In the genomic region with DNA sequence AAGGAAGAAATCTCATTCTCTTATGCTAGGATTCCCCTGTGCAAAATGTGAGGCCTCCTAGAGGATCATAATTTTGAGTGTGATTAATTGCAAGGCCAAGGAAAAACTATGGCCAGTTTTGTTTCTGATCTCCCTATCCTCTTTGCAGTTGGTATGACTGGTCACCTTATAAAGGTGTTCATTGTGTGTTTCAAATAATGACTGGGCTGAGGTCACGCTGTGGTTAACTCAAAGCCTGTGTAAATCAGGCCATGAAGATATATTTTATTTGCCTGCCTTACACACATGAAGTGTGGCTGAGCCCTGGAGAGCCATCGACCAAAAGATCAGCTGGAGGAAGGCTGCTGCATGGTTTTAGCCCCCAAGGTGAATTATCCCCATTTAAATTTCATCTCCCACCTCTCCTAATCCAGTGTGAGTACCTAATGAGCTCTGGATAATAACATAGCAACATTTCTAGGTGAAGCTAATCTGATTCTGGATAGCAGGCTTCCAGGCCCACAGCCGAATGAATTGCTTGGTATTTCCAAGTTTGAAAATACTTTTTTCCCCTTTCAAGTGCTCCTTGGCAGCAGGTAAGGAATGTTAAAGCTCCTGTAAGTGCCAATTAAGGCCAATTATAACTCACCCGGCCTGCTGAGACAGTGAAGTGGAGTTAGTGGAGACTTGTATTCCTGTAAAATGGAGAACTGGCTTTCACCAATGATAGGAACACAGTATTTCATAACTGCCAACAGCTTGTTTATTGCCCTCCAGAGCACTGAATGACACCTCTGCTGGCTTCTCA, we compare ENCODE assay signal across 13 cellular contexts. TPM values are rescaled to one million over a fixed set of nuclear protein-coding genes. Genes with fewer than 3 reads are reported as not detected.
DNase-seq lines count a peak whose midpoint lies in the region; ATAC-seq and TF ChIP-seq lines count a peak whose summit lies in the region.
"Had no signal": no experiment of that assay in that cellular context is flagged by ENCODE, and none has a peak within 500 bp of the region (broad histone marks: within the 10 kb centered on the region; RNA-seq: fewer than 3 reads in every experiment).

No MANE protein-coding gene starts in this region.

- no peaks in the 10 kb centered on the region for H3K36me3 Mint-ChIP-seq in chondrocyte (ENCODE audit: low read depth)

- H3K4me3 Mint-ChIP-seq in chondrocyte (ENCODE audit: unreplicated experiment), result no peak overlapping the region

- H3K27ac ChIP-seq in esophagus (ENCODE audit: low read depth in 2 of 2, low read length in 1 of 2) (peak overlapping the region; percentile 2 to 21), stomach smooth muscle (ENCODE audit: low read length) (peak overlapping the region; percentile 62)
- H3K27ac ChIP-seq: epithelial cell of prostate, parathyroid adenoma had no signal

- intact Hi-C loops in Right ventricle myocardium superior (cut with DNase I), result no loop called here
- intact Hi-C loops in cardiac septum (cut with DNase I), result loop anchor here (2.0 to 5.0 kb wide), 2 partner anchors 28 to 52 kb away; a partner anchor contains a TSS

- no peaks in the 10 kb centered on the region for H3K9me3 Mint-ChIP-seq in chondrocyte (ENCODE audit: low read depth)

- ATAC-seq in Right ventricle myocardium superior (ENCODE audit: poor library complexity), result peak; percentile 49
- no peak for ATAC-seq in HG02759 (IDR thresholded peaks at IDR 0.05; ENCODE audit: unreplicated experiment)

- DNase-seq in Right ventricle myocardium superior (no peak), cardiac septum (ENCODE audit: low spot score) (no peak), NCI-H524 treated with DMSO at 0.1 percent for 48 hours (lab: John Stamatoyannopoulos, UW) (peak; percentile 98), chondrocyte (ENCODE audit: low spot score) (no peak)
- DNase-seq in stimulated activated CD4-positive, alpha-beta T cell treated with anti-CD3 and anti-CD28 coated beads, Interleukin-4, amount 100 ng/mL, for 4 hours, result no peak
- DNase-seq: activated CD4-positive, alpha-beta T cell treated with anti-CD3 and anti-CD28 coated beads, Interleukin-2, amount 50 U/mL, for 4 hours; AML-193; NCI-H446 treated with DMSO at 0.1 percent for 48 hours had no signal

- H3K4me3 ChIP-seq in esophagus (ENCODE audit: low read depth in 1 of 2, low read length in 2 of 2) (no peak overlapping the region), stomach smooth muscle (ENCODE audit: low read length in 2 of 2) (no peak overlapping the region)

- WGBS in esophagus, 2 donors, result 51 to 56% methylated on average over 4 of the region's 4 CpGs

- peaks cover 57% of the 10 kb centered on the region for H3K4me1 Mint-ChIP-seq in chondrocyte (ENCODE audit: low read depth)

- H3K4me1 ChIP-seq in esophagus (ENCODE audit: control insufficient read depth in 2 of 2, insufficient read depth in 2 of 2, low read length in 1 of 2) (peaks cover 0 to 3% of the 10 kb centered on the region in 2 donors), stomach smooth muscle (ENCODE audit: control insufficient read depth, insufficient read depth, low read length) (peaks cover 30% of the 10 kb centered on the region)

- TF ChIP-seq CTCF in chondrocyte (IDR thresholded peaks at IDR 0.05), result no peak

- peak overlapping the region in 1 of 2 donors; percentile 19 for H3K9ac ChIP-seq in stomach smooth muscle (ENCODE audit: low read length in 2 of 2)
- H3K9ac ChIP-seq: parathyroid adenoma had no signal

- H3K27me3 ChIP-seq in esophagus (ENCODE audit: control insufficient read depth in 1 of 2, insufficient read depth in 2 of 2, low read length in 2 of 2), result no peaks in the 10 kb centered on the region
- H3K27me3 ChIP-seq in stomach smooth muscle (ENCODE audit: control insufficient read depth in 1 of 2, insufficient read depth in 2 of 2, low read length in 2 of 2), result no peaks in the 10 kb centered on the region

- no peaks in the 10 kb centered on the region for H3K36me3 ChIP-seq in esophagus (ENCODE audit: control insufficient read depth in 2 of 2, insufficient read depth in 2 of 2, low read length in 1 of 2)
- no peaks in the 10 kb centered on the region for H3K36me3 ChIP-seq in stomach smooth muscle (ENCODE audit: control insufficient read depth in 2 of 2, insufficient read depth in 2 of 2, low read length in 2 of 2)

- no peaks in the 10 kb centered on the region for H3K27me3 Mint-ChIP-seq in chondrocyte (ENCODE audit: low read depth)

- no peak overlapping the region for H3K27ac Mint-ChIP-seq in chondrocyte (ENCODE audit: unreplicated experiment)

- H3K9me3 ChIP-seq in esophagus (ENCODE audit: control insufficient read depth in 2 of 2, insufficient read depth in 1 of 2, low read depth in 1 of 2, low read length in 1 of 2) (no peaks in the 10 kb centered on the region), stomach smooth muscle (ENCODE audit: control insufficient read depth in 2 of 2, low read length in 2 of 2) (no peaks in the 10 kb centered on the region)

RNA-seq across cellular contexts. Expression of a gene that starts 52.3 kb away (rescaled TPM):
- total RNA-seq in Right ventricle myocardium superior, result not detected
- not detected for total RNA-seq in cardiac septum
- polyA plus RNA-seq in esophagus, result not detected
- not detected in 3 replicates for total RNA-seq in chondrocyte

RNA-seq across cellular contexts. Expression of a gene that starts 58.8 kb away (rescaled TPM):
- total RNA-seq in Right ventricle myocardium superior (77.8 TPM), cardiac septum (85.7 TPM), chondrocyte (64.2 to 86.4 TPM (median 65.0 TPM) in 3 replicates)
- polyA plus RNA-seq in esophagus, result 10 to 100 TPM; 36.0 to 80.7 TPM
